ENCODE assay signal across 19 cellular contexts in genomic region chr6:35382015-35382414, GRCh38.
"Had no signal": no experiment of that assay in that cellular context is flagged by ENCODE, and none has a peak within 500 bp of the region (broad histone marks: within the 10 kb centered on the region; RNA-seq: fewer than 3 reads in every experiment).

No MANE protein-coding gene starts in this region.

- H3K27ac Mint-ChIP-seq: dendritic cell treated with granulocyte-macrophage colony-stimulating factor and Interleukin-4, amounts not matched to agents 40 ng/mL and 50 ng/mL, for 4 days; neural progenitor cell; stimulated activated naive CD8-positive, alpha-beta T cell treated with anti-CD3 and anti-CD28 coated beads, Interleukin-15, Interleukin-2, amounts not matched to agents 100 ng/mL and 50 ng/mL, for 24 hours had no signal

- ATAC-seq: naive thymus-derived CD4-positive, alpha-beta T cell; stimulated activated naive B cell treated with anti-CD40 and anti-IgM and Interleukin-4, amounts not matched to agents 10 μg/mL and 1 μg/mL and 100 μg/mL, for 72 hours had no signal

- H3K4me1 ChIP-seq: colonic mucosa, prostate gland, uterus had no signal

- H3K27me3 Mint-ChIP-seq: naive thymus-derived CD4-positive, alpha-beta T cell; stimulated activated naive B cell treated with anti-CD40 and anti-IgM and Interleukin-4, amounts not matched to agents 10 μg/mL and 1 μg/mL and 100 μg/mL, for 72 hours; stimulated activated naive CD8-positive, alpha-beta T cell treated with anti-CD3 and anti-CD28 coated beads, Interleukin-15, Interleukin-2, amounts not matched to agents 100 ng/mL and 50 ng/mL, for 24 hours had no signal

- DNase-seq: colonic mucosa; effector memory CD4-positive, alpha-beta T cell; mesendoderm; midbrain; naive thymus-derived CD4-positive, alpha-beta T cell; spleen; stimulated activated CD4-positive, alpha-beta T cell treated with anti-CD3 and anti-CD28 coated beads, Interleukin-2, amount 100 ng/mL, for 48 hours; stimulated activated naive B cell treated with anti-CD40 and anti-IgM and Interleukin-4, amounts not matched to agents 10 μg/mL and 1 μg/mL and 100 μg/mL, for 72 hours; upper lobe of left lung; uterus had no signal

- H3K9ac ChIP-seq: neural progenitor cell had no signal

- H2AFZ ChIP-seq: neural progenitor cell had no signal

- H3K4me3 Mint-ChIP-seq: dendritic cell treated with granulocyte-macrophage colony-stimulating factor and Interleukin-4, amounts not matched to agents 40 ng/mL and 50 ng/mL, for 4 days; naive thymus-derived CD4-positive, alpha-beta T cell; nephron; neural progenitor cell; stimulated activated naive B cell treated with anti-CD40 and anti-IgM and Interleukin-4, amounts not matched to agents 10 μg/mL and 1 μg/mL and 100 μg/mL, for 72 hours; stimulated activated naive CD8-positive, alpha-beta T cell treated with anti-CD3 and anti-CD28 coated beads, Interleukin-15, Interleukin-2, amounts not matched to agents 100 ng/mL and 50 ng/mL, for 24 hours had no signal

- H3K27me3 ChIP-seq: colonic mucosa, esophagus muscularis mucosa, neural progenitor cell, spleen, tibial nerve, upper lobe of left lung, uterus had no signal

- H3K27ac ChIP-seq: colonic mucosa, esophagus muscularis mucosa, neural progenitor cell, prostate gland, skin epidermis, spleen, thoracic aorta, tibial nerve, upper lobe of left lung, uterus had no signal

- H3K4me3 ChIP-seq: colonic mucosa, esophagus muscularis mucosa, neural progenitor cell, prostate gland, skin epidermis, spleen, thoracic aorta, tibial nerve, upper lobe of left lung, uterus had no signal

- H3K9me3 Mint-ChIP-seq: stimulated activated naive CD8-positive, alpha-beta T cell treated with anti-CD3 and anti-CD28 coated beads, Interleukin-15, Interleukin-2, amounts not matched to agents 100 ng/mL and 50 ng/mL, for 24 hours had no signal

- H3K9me3 ChIP-seq: colonic mucosa, esophagus muscularis mucosa, prostate gland, thoracic aorta, tibial nerve, upper lobe of left lung, uterus had no signal

- H3K4me2 ChIP-seq: neural progenitor cell had no signal

- H3K36me3 ChIP-seq: colonic mucosa, esophagus muscularis mucosa, neural progenitor cell, prostate gland, thoracic aorta, upper lobe of left lung, uterus had no signal
